1 cellular context compared by ENCODE assay signal in genomic region chr14:99318959-99319295, GRCh38.
TF ChIP-seq lines count a peak whose summit lies in the region.

No MANE protein-coding gene starts in this region.

TF ChIP-seq in IMR-90, 13 proteins besides CTCF, POLR2A, EP300 and RAD21 (continued from another document):
- TF ChIP-seq CHD1 (IDR thresholded peaks at IDR 0.05; ENCODE audit: low read depth, low read length) (no peak), ELK1 (IDR thresholded peaks at IDR 0.05; ENCODE audit: borderline replicate concordance, low read depth, low read length) (no peak), RCOR1 (IDR thresholded peaks at IDR 0.05; ENCODE audit: insufficient replicate concordance, low read length) (no peak), NFE2L2 (IDR thresholded peaks at IDR 0.05; ENCODE audit: low read depth, low read length) (no peak), MAFK (IDR thresholded peaks at IDR 0.05; ENCODE audit: low read depth, low read length) (no peak), USF2 (IDR thresholded peaks at IDR 0.05; ENCODE audit: low read depth, low read length) (no peak)
TF ChIP-seq in IMR-90: peak in this region for 0.
